Comparison of ENCODE assay signal across 16 cellular contexts in genomic region chr20:17822540-17823155, GRCh38.
"Had no signal": no experiment of that assay in that cellular context is flagged by ENCODE, and none has a peak within 500 bp of the region (broad histone marks: within the 10 kb centered on the region; RNA-seq: fewer than 3 reads in every experiment).

No MANE protein-coding gene starts in this region.

- ATAC-seq: effector memory CD8-positive, alpha-beta T cell; foreskin keratinocyte; stimulated activated naive CD8-positive, alpha-beta T cell treated with anti-CD3 and anti-CD28 coated beads, Interleukin-15, Interleukin-2, amounts not matched to agents 100 U/mL and 50 U/mL, for 24 hours had no signal

- H3K4me1 Mint-ChIP-seq: immature natural killer cell had no signal

- H3K4me3 Mint-ChIP-seq: activated B cell treated with CpG ODN at 0.5 μM for 24 hours; activated CD4-positive, alpha-beta T cell treated with anti-CD3 and anti-CD28 coated beads, Interleukin-2, amount 10 ng/mL, durations not matched to agents 7 days and 5 days; activated naive CD8-positive, alpha-beta T cell; brain; dendritic cell treated with granulocyte-macrophage colony-stimulating factor and Interleukin-4, amounts not matched to agents 40 ng/mL and 50 ng/mL, for 4 days; effector memory CD8-positive, alpha-beta T cell; immature natural killer cell had no signal

- H3K27ac Mint-ChIP-seq: activated B cell treated with CpG ODN at 0.5 μM for 24 hours; activated CD4-positive, alpha-beta T cell treated with anti-CD3 and anti-CD28 coated beads, Interleukin-2, amount 10 ng/mL, durations not matched to agents 7 days and 5 days; activated naive CD8-positive, alpha-beta T cell; dendritic cell treated with granulocyte-macrophage colony-stimulating factor and Interleukin-4, amounts not matched to agents 40 ng/mL and 50 ng/mL, for 4 days had no signal

- DNase-seq: activated B cell treated with CpG ODN at 0.5 μM for 24 hours; activated CD4-positive, alpha-beta T cell treated with anti-CD3 and anti-CD28 coated beads, Interleukin-2, amount 10 ng/mL, durations not matched to agents 7 days and 5 days; activated gamma-delta T cell treated with Interleukin-2 at 50 U/mL for 16 hours; amygdala; effector memory CD8-positive, alpha-beta T cell; foreskin keratinocyte; immature natural killer cell; mesendoderm; stimulated activated CD4-positive, alpha-beta T cell treated with anti-CD3 and anti-CD28 coated beads, Interleukin-4, amount 100 ng/mL, for 4 hours; stimulated activated CD8-positive, alpha-beta memory T cell treated with anti-CD3 and anti-CD28 coated beads, Interleukin-4, amount 100 ng/mL, for 48 hours; stimulated activated naive CD8-positive, alpha-beta T cell treated with anti-CD3 and anti-CD28 coated beads, Interleukin-15, Interleukin-2, amounts not matched to agents 100 U/mL and 50 U/mL, for 24 hours; testis had no signal

- H3K4me3 ChIP-seq: testis had no signal

- H3K27me3 ChIP-seq: foreskin keratinocyte, testis had no signal

- H3K27ac ChIP-seq: foreskin keratinocyte, parathyroid adenoma, testis had no signal

- H3K27me3 Mint-ChIP-seq: activated B cell treated with CpG ODN at 0.5 μM for 24 hours; activated CD4-positive, alpha-beta T cell treated with anti-CD3 and anti-CD28 coated beads, Interleukin-2, amount 10 ng/mL, durations not matched to agents 7 days and 5 days; activated naive CD8-positive, alpha-beta T cell had no signal

- H3K36me3 Mint-ChIP-seq: brain had no signal

- H3K4me1 ChIP-seq: foreskin keratinocyte, parathyroid adenoma, testis had no signal

- H3K9me3 ChIP-seq: testis had no signal
